In the genomic region with DNA sequence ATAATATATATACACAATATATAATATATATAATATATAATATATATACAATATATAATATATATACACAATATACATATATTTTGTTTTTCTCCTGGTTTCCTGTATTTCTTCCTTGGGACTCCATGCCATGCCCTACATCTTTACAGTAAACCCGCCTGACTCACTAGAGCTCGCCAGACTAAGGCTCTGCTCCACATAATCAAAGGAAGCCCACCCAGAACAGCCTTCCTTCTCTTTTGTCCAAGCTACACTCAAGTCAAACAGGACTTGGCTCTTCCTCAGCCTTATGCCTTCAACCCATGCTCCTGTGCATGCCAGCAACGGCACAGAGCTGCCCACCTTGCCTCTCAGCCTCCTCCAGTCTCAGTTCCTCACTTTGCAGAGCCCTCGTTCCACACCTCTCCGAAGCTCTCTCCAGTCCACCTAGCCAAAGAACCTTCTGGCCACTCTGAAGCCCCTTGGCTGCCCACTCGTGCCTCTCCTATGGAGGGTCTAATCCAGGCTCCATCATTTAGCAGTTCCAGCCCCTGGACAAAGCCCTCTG, we compare ENCODE assay signal across 21 cellular contexts.
A peak's percentile ranks its signal among the peaks of the same experiment; 100 is the strongest.
DNase-seq lines count a peak whose midpoint lies in the region; ATAC-seq and FAIRE-seq lines count a peak whose summit lies in the region.
"Had no signal": no experiment of that assay in that cellular context is flagged by ENCODE, and none has a peak within 500 bp of the region (broad histone marks: within the 10 kb centered on the region; RNA-seq: fewer than 3 reads in every experiment).

No MANE protein-coding gene starts in this region.

- intact Hi-C loops in activated naive CD4-positive, alpha-beta T cell treated with anti-CD3 and anti-CD28 coated beads for 36 hours (cut with micrococcal nuclease) = no loop called here

- peak; percentile 56 for ATAC-seq in stimulated activated naive CD8-positive, alpha-beta T cell treated with anti-CD3 and anti-CD28 coated beads, Interleukin-15, amount 100 ng/mL, for 72 hours
- no peak for ATAC-seq in HG03342 (IDR thresholded peaks at IDR 0.05; ENCODE audit: unreplicated experiment)

- peak; percentile 60 for FAIRE-seq in colon (lab: Jason Lieb, UNC)
- FAIRE-seq: astrocyte had no signal

- no peaks in the 10 kb centered on the region for H3K9me3 Mint-ChIP-seq in activated naive CD4-positive, alpha-beta T cell treated with anti-CD3 and anti-CD28 coated beads, Interleukin-2, amount 10 ng/mL, durations not matched to agents 7 days and 5 days
- H3K9me3 Mint-ChIP-seq in activated naive CD4-positive, alpha-beta T cell treated with anti-CD3 and anti-CD28 coated beads for 36 hours = no peaks in the 10 kb centered on the region
- H3K9me3 Mint-ChIP-seq in stimulated activated naive CD8-positive, alpha-beta T cell treated with anti-CD3 and anti-CD28 coated beads, Interleukin-15, amount 100 ng/mL, for 72 hours = no peaks in the 10 kb centered on the region
- no peaks in the 10 kb centered on the region for H3K9me3 Mint-ChIP-seq in activated T-cell treated with anti-CD3 and anti-CD28 coated beads, Interleukin-2, amount 50 U/mL, for 24 hours
- H3K9me3 Mint-ChIP-seq: CD4-positive, CD25-positive, alpha-beta regulatory T cell; endodermal cell had no signal

- no peak overlapping the region for H3K27ac Mint-ChIP-seq in activated naive CD4-positive, alpha-beta T cell treated with anti-CD3 and anti-CD28 coated beads, Interleukin-2, amount 10 ng/mL, durations not matched to agents 7 days and 5 days
- no peak overlapping the region for H3K27ac Mint-ChIP-seq in activated naive CD4-positive, alpha-beta T cell treated with anti-CD3 and anti-CD28 coated beads for 36 hours
- no peak overlapping the region for H3K27ac Mint-ChIP-seq in stimulated activated naive CD8-positive, alpha-beta T cell treated with anti-CD3 and anti-CD28 coated beads, Interleukin-15, amount 100 ng/mL, for 72 hours
- H3K27ac Mint-ChIP-seq in activated T-cell treated with anti-CD3 and anti-CD28 coated beads, Interleukin-2, amount 50 U/mL, for 24 hours = no peak overlapping the region
- H3K27ac Mint-ChIP-seq: endodermal cell had no signal

- peaks cover 3% of the 10 kb centered on the region for H3K4me1 Mint-ChIP-seq in activated naive CD4-positive, alpha-beta T cell treated with anti-CD3 and anti-CD28 coated beads, Interleukin-2, amount 10 ng/mL, durations not matched to agents 7 days and 5 days
- H3K4me1 Mint-ChIP-seq in activated naive CD4-positive, alpha-beta T cell treated with anti-CD3 and anti-CD28 coated beads for 36 hours (ENCODE audit: low read depth) = peaks cover 38% of the 10 kb centered on the region
- H3K4me1 Mint-ChIP-seq in stimulated activated naive CD8-positive, alpha-beta T cell treated with anti-CD3 and anti-CD28 coated beads, Interleukin-15, amount 100 ng/mL, for 72 hours = peaks cover 56% of the 10 kb centered on the region
- H3K4me1 Mint-ChIP-seq in activated T-cell treated with anti-CD3 and anti-CD28 coated beads, Interleukin-2, amount 50 U/mL, for 24 hours (ENCODE audit: low read depth) = peaks cover 42% of the 10 kb centered on the region

- DNase-seq in activated naive CD4-positive, alpha-beta T cell treated with anti-CD3 and anti-CD28 coated beads, Interleukin-2, amount 10 ng/mL, durations not matched to agents 7 days and 5 days = peak; percentile 27
- no peak for DNase-seq in activated naive CD4-positive, alpha-beta T cell treated with anti-CD3 and anti-CD28 coated beads for 36 hours
- peak; percentile 44 for DNase-seq in NCI-H69 (lab: John Stamatoyannopoulos, UW)
- DNase-seq in stimulated activated naive CD8-positive, alpha-beta T cell treated with anti-CD3 and anti-CD28 coated beads, Interleukin-15, amount 100 ng/mL, for 72 hours = no peak
- DNase-seq in activated T-cell treated with anti-CD3 and anti-CD28 coated beads, Interleukin-2, amount 50 U/mL, for 24 hours = no peak
- DNase-seq in HuH-7 (ENCODE audit: low spot score) = no peak
- DNase-seq: activated gamma-delta T cell; CD4-positive, CD25-positive, alpha-beta regulatory T cell; endodermal cell; heart left ventricle; IMR-90; MV-4-11; NCI-H187; NCI-H446 treated with DMSO at 0.1 percent for 48 hours; OCI-M1; SHP77 treated with DMSO at 0.1 percent for 48 hours; stimulated activated CD4-positive, alpha-beta T cell treated with anti-CD3 and anti-CD28 coated beads, Interleukin-12 subunit alpha, Interleukin-12 subunit beta, amount 100 ng/mL, for 4 hours; thyroid gland had no signal

- H3K36me3 Mint-ChIP-seq in activated naive CD4-positive, alpha-beta T cell treated with anti-CD3 and anti-CD28 coated beads, Interleukin-2, amount 10 ng/mL, durations not matched to agents 7 days and 5 days = peaks cover 40% of the 10 kb centered on the region
- H3K36me3 Mint-ChIP-seq in activated naive CD4-positive, alpha-beta T cell treated with anti-CD3 and anti-CD28 coated beads for 36 hours (ENCODE audit: low read depth) = peaks cover 37% of the 10 kb centered on the region
- H3K36me3 Mint-ChIP-seq in activated T-cell treated with anti-CD3 and anti-CD28 coated beads, Interleukin-2, amount 50 U/mL, for 24 hours (ENCODE audit: low read depth) = peaks cover 88% of the 10 kb centered on the region

- no peak overlapping the region for H3K4me3 Mint-ChIP-seq in activated naive CD4-positive, alpha-beta T cell treated with anti-CD3 and anti-CD28 coated beads, Interleukin-2, amount 10 ng/mL, durations not matched to agents 7 days and 5 days
- H3K4me3 Mint-ChIP-seq in activated naive CD4-positive, alpha-beta T cell treated with anti-CD3 and anti-CD28 coated beads for 36 hours = no peak overlapping the region
- no peak overlapping the region for H3K4me3 Mint-ChIP-seq in stimulated activated naive CD8-positive, alpha-beta T cell treated with anti-CD3 and anti-CD28 coated beads, Interleukin-15, amount 100 ng/mL, for 72 hours
- no peak overlapping the region for H3K4me3 Mint-ChIP-seq in activated T-cell treated with anti-CD3 and anti-CD28 coated beads, Interleukin-2, amount 50 U/mL, for 24 hours
- H3K4me3 Mint-ChIP-seq: CD4-positive, CD25-positive, alpha-beta regulatory T cell; endodermal cell had no signal

- no peaks in the 10 kb centered on the region for H3K27me3 Mint-ChIP-seq in activated naive CD4-positive, alpha-beta T cell treated with anti-CD3 and anti-CD28 coated beads, Interleukin-2, amount 10 ng/mL, durations not matched to agents 7 days and 5 days
- no peaks in the 10 kb centered on the region for H3K27me3 Mint-ChIP-seq in activated naive CD4-positive, alpha-beta T cell treated with anti-CD3 and anti-CD28 coated beads for 36 hours (ENCODE audit: low read depth)
- H3K27me3 Mint-ChIP-seq in stimulated activated naive CD8-positive, alpha-beta T cell treated with anti-CD3 and anti-CD28 coated beads, Interleukin-15, amount 100 ng/mL, for 72 hours = no peaks in the 10 kb centered on the region
- H3K27me3 Mint-ChIP-seq in activated T-cell treated with anti-CD3 and anti-CD28 coated beads, Interleukin-2, amount 50 U/mL, for 24 hours = no peaks in the 10 kb centered on the region
- H3K27me3 Mint-ChIP-seq: CD4-positive, CD25-positive, alpha-beta regulatory T cell had no signal

- CTCF ChIA-PET in activated naive CD4-positive, alpha-beta T cell treated with anti-CD3 and anti-CD28 coated beads, Interleukin-2, amount 10 ng/mL, durations not matched to agents 7 days and 5 days (lab: Charles Lee) = interaction anchor here (0.6 kb wide), 1 partner anchor 772 kb away, joined by 3 read pairs; no protein-coding TSS in a partner anchor
- CTCF ChIA-PET in activated naive CD4-positive, alpha-beta T cell treated with anti-CD3 and anti-CD28 coated beads for 36 hours (lab: Charles Lee) = interaction anchor here (1.0 kb wide), 1 partner anchor 13 kb away, joined by 3 read pairs; no protein-coding TSS in a partner anchor

Comparison
In these comparisons a context has a peak if more than half of its experiments do, and no peak if none do; other contexts are left out.
1. DNase-seq: peak in activated naive CD4-positive, alpha-beta T cell treated with anti-CD3 and anti-CD28 coated beads, Interleukin-2, amount 10 ng/mL, durations not matched to agents 7 days and 5 days (single experiment) and NCI-H69 (single experiment); none in activated naive CD4-positive, alpha-beta T cell treated with anti-CD3 and anti-CD28 coated beads for 36 hours (single experiment), stimulated activated naive CD8-positive, alpha-beta T cell treated with anti-CD3 and anti-CD28 coated beads, Interleukin-15, amount 100 ng/mL, for 72 hours (0 of 2), activated T-cell treated with anti-CD3 and anti-CD28 coated beads, Interleukin-2, amount 50 U/mL, for 24 hours (single experiment) and HuH-7 (single experiment).